5 cellular contexts compared by ENCODE assay signal in genomic region chr10:123298583-123298982, GRCh38.
"Had no signal": no experiment of that assay in that cellular context is flagged by ENCODE, and none has a peak within 500 bp of the region (broad histone marks: within the 10 kb centered on the region; RNA-seq: fewer than 3 reads in every experiment).

No MANE protein-coding gene starts in this region.

- H3K4me3 ChIP-seq: K562 had no signal

- DNase-seq: IMR-90, KBM-7 had no signal

- H3K27ac ChIP-seq: HL-60 had no signal

- ATAC-seq: HepG2, K562 had no signal
